In the genomic region with DNA sequence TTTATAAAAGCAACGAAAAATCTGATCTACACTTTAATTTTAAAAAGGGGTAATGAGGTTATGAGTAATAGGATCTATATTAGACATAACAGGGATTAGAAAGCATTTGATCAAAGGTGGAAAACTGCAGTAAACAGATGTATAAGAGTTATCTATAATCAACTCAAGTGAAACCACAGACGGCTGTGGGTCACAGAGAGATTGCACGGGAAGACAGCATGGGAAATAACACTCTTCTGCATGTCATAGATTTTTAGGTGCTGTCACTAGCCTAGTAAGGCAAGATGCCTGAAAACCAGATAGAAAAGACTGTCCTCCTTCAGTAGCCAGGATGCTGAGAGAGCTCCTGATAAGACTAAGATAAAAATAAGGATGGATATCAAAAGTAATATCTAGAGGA, we compare ENCODE assay signal across 2 cellular contexts.
TF ChIP-seq lines count a peak whose summit lies in the region.

No MANE protein-coding gene starts in this region.

TF ChIP-seq in liver, 16 proteins besides CTCF, POLR2A, EP300 and RAD21:
- TF ChIP-seq HNF4A (conservative IDR thresholded peaks at IDR 0.05) (no peak), SP1 (IDR thresholded peaks at IDR 0.05) (no peak), HNF4G (IDR thresholded peaks at IDR 0.05) (no peak), GABPA (IDR thresholded peaks at IDR 0.05 in 1 of 2, conservative IDR thresholded peaks at IDR 0.05 in 1 of 2) (no peak), YY1 (IDR thresholded peaks at IDR 0.05) (no peak), FOXA2 (IDR thresholded peaks at IDR 0.05) (no peak), EGR1 (IDR thresholded peaks at IDR 0.05; ENCODE audit: low read depth in 2 of 2) (no peak)
- TF ChIP-seq, protein P1, sequence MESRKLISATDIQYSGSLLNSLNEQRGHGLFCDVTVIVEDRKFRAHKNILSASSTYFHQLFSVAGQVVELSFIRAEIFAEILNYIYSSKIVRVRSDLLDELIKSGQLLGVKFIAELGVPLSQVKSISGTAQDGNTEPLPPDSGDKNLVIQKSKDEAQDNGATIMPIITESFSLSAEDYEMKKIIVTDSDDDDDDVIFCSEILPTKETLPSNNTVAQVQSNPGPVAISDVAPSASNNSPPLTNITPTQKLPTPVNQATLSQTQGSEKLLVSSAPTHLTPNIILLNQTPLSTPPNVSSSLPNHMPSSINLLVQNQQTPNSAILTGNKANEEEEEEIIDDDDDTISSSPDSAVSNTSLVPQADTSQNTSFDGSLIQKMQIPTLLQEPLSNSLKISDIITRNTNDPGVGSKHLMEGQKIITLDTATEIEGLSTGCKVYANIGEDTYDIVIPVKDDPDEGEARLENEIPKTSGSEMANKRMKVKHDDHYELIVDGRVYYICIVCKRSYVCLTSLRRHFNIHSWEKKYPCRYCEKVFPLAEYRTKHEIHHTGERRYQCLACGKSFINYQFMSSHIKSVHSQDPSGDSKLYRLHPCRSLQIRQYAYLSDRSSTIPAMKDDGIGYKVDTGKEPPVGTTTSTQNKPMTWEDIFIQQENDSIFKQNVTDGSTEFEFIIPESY (IDR thresholded peaks at IDR 0.05): no peak
- TF ChIP-seq, protein P2, sequence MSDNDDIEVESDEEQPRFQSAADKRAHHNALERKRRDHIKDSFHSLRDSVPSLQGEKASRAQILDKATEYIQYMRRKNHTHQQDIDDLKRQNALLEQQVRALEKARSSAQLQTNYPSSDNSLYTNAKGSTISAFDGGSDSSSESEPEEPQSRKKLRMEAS (IDR thresholded peaks at IDR 0.05): no peak
- TF ChIP-seq, protein P3, sequence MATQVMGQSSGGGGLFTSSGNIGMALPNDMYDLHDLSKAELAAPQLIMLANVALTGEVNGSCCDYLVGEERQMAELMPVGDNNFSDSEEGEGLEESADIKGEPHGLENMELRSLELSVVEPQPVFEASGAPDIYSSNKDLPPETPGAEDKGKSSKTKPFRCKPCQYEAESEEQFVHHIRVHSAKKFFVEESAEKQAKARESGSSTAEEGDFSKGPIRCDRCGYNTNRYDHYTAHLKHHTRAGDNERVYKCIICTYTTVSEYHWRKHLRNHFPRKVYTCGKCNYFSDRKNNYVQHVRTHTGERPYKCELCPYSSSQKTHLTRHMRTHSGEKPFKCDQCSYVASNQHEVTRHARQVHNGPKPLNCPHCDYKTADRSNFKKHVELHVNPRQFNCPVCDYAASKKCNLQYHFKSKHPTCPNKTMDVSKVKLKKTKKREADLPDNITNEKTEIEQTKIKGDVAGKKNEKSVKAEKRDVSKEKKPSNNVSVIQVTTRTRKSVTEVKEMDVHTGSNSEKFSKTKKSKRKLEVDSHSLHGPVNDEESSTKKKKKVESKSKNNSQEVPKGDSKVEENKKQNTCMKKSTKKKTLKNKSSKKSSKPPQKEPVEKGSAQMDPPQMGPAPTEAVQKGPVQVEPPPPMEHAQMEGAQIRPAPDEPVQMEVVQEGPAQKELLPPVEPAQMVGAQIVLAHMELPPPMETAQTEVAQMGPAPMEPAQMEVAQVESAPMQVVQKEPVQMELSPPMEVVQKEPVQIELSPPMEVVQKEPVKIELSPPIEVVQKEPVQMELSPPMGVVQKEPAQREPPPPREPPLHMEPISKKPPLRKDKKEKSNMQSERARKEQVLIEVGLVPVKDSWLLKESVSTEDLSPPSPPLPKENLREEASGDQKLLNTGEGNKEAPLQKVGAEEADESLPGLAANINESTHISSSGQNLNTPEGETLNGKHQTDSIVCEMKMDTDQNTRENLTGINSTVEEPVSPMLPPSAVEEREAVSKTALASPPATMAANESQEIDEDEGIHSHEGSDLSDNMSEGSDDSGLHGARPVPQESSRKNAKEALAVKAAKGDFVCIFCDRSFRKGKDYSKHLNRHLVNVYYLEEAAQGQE (IDR thresholded peaks at IDR 0.05): no peak

TF ChIP-seq in HepG2, 621 proteins besides CTCF, POLR2A, EP300 and RAD21:
- TF ChIP-seq ZNF782 (CRISPR knock-in tag; IDR thresholded peaks at IDR 0.05; ENCODE audit: borderline replicate concordance): no peak
- TF ChIP-seq ZNF703 (CRISPR knock-in tag; IDR thresholded peaks at IDR 0.05; ENCODE audit: borderline replicate concordance): no peak
- TF ChIP-seq THYN1 (CRISPR knock-in tag; IDR thresholded peaks at IDR 0.05; ENCODE audit: borderline replicate concordance, low read depth): no peak
- no peak for TF ChIP-seq ZNF567 (CRISPR knock-in tag; IDR thresholded peaks at IDR 0.05; ENCODE audit: borderline replicate concordance)
- TF ChIP-seq, protein P4, sequence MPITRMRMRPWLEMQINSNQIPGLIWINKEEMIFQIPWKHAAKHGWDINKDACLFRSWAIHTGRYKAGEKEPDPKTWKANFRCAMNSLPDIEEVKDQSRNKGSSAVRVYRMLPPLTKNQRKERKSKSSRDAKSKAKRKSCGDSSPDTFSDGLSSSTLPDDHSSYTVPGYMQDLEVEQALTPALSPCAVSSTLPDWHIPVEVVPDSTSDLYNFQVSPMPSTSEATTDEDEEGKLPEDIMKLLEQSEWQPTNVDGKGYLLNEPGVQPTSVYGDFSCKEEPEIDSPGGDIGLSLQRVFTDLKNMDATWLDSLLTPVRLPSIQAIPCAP (CRISPR knock-in tag; IDR thresholded peaks at IDR 0.05; ENCODE audit: low read depth): no peak
- no peak for TF ChIP-seq ZNF136 (CRISPR knock-in tag; IDR thresholded peaks at IDR 0.05; ENCODE audit: low read depth)
- TF ChIP-seq ZMAT3 (CRISPR knock-in tag; conservative IDR thresholded peaks at IDR 0.05): no peak
- TF ChIP-seq MZF1 (CRISPR knock-in tag; IDR thresholded peaks at IDR 0.05; ENCODE audit: borderline replicate concordance): no peak
- no peak for TF ChIP-seq TCF7 (IDR thresholded peaks at IDR 0.05; ENCODE audit: low read depth)
- TF ChIP-seq MED1 (CRISPR knock-in tag; IDR thresholded peaks at IDR 0.05): no peak
- no peak for TF ChIP-seq CEBPG (CRISPR knock-in tag; IDR thresholded peaks at IDR 0.05)
- TF ChIP-seq ZNF138 (CRISPR knock-in tag; IDR thresholded peaks at IDR 0.05; ENCODE audit: low read depth): no peak
- no peak for TF ChIP-seq U2AF2 (IDR thresholded peaks at IDR 0.05; ENCODE audit: low read depth, low read length)
- TF ChIP-seq, protein P5, sequence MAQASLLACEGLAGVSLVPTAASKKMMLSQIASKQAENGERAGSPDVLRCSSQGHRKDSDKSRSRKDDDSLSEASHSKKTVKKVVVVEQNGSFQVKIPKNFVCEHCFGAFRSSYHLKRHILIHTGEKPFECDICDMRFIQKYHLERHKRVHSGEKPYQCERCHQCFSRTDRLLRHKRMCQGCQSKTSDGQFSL (CRISPR knock-in tag; IDR thresholded peaks at IDR 0.05): no peak
- no peak for TF ChIP-seq MAF1 (CRISPR knock-in tag; IDR thresholded peaks at IDR 0.05; ENCODE audit: borderline replicate concordance)
- no peak for TF ChIP-seq FIP1L1 (IDR thresholded peaks at IDR 0.05; ENCODE audit: borderline replicate concordance, insufficient read depth, low read depth, low read length)
- TF ChIP-seq, protein P6, sequence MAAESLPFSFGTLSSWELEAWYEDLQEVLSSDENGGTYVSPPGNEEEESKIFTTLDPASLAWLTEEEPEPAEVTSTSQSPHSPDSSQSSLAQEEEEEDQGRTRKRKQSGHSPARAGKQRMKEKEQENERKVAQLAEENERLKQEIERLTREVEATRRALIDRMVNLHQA (CRISPR knock-in tag; IDR thresholded peaks at IDR 0.05): no peak
- TF ChIP-seq AKAP8 (CRISPR knock-in tag; IDR thresholded peaks at IDR 0.05): no peak
- no peak for TF ChIP-seq ZNF570 (CRISPR knock-in tag; IDR thresholded peaks at IDR 0.05; ENCODE audit: borderline replicate concordance)
- TF ChIP-seq, protein P7, sequence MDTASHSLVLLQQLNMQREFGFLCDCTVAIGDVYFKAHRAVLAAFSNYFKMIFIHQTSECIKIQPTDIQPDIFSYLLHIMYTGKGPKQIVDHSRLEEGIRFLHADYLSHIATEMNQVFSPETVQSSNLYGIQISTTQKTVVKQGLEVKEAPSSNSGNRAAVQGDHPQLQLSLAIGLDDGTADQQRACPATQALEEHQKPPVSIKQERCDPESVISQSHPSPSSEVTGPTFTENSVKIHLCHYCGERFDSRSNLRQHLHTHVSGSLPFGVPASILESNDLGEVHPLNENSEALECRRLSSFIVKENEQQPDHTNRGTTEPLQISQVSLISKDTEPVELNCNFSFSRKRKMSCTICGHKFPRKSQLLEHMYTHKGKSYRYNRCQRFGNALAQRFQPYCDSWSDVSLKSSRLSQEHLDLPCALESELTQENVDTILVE (CRISPR knock-in tag; IDR thresholded peaks at IDR 0.05): no peak
